ENCODE assay signal across 37 cellular contexts in genomic region chr3:46722443-46722842, GRCh38. TPM values are rescaled to one million over a fixed set of nuclear protein-coding genes. Genes with fewer than 3 reads are reported as not detected.
A peak's percentile ranks its signal among the peaks of the same experiment; 100 is the strongest.
DNase-seq lines count a peak whose midpoint lies in the region; TF ChIP-seq lines count a peak whose summit lies in the region.
"Had no signal": no experiment of that assay in that cellular context is flagged by ENCODE, and none has a peak within 500 bp of the region (broad histone marks: within the 10 kb centered on the region; RNA-seq: fewer than 3 reads in every experiment).

No MANE protein-coding gene starts in this region.

- H3K27me3 Mint-ChIP-seq in activated CD4-positive, alpha-beta memory T cell treated with anti-CD3 and anti-CD28 coated beads for 36 hours = peaks cover 5% of the 10 kb centered on the region
- peaks cover 13% of the 10 kb centered on the region for H3K27me3 Mint-ChIP-seq in activated CD4-positive, alpha-beta memory T cell treated with anti-CD3 and anti-CD28 coated beads, Interleukin-2, amount 10 ng/mL, durations not matched to agents 7 days and 5 days

- DNase-seq in activated CD4-positive, alpha-beta memory T cell treated with anti-CD3 and anti-CD28 coated beads for 36 hours = peak; percentile 5
- no peak for DNase-seq in activated CD4-positive, alpha-beta memory T cell treated with anti-CD3 and anti-CD28 coated beads, Interleukin-2, amount 10 ng/mL, durations not matched to agents 7 days and 5 days
- DNase-seq in esophagus muscularis mucosa (ENCODE audit: extremely low spot score) (peak; percentile 60), mesenteric fat pad (ENCODE audit: low spot score) (peak; percentile 60), posterior vena cava (ENCODE audit: low spot score) (peak; percentile 26), activated T-cell treated with anti-CD3 and anti-CD28 coated beads for 4 hours (no peak), PC-9 (no peak)
- DNase-seq in stimulated activated CD4-positive, alpha-beta T cell treated with anti-CD3 and anti-CD28 coated beads, Interleukin-12 subunit alpha, Interleukin-12 subunit beta, amount 100 ng/mL, for 4 hours = no peak
- DNase-seq: 8988T; ACHN; AML-193; BE2C; C1 segment of cervical spinal cord; Caco-2; Calu3; CD4-positive, alpha-beta memory T cell; CD4-positive, alpha-beta T cell; CD4-positive, CD25-positive, alpha-beta regulatory T cell; CD8-positive, alpha-beta memory T cell; CD8-positive, alpha-beta T cell; DMS 273 treated with DMSO at 0.1 percent for 48 hours; DMS153; DMS53; DMS79; DMS79 treated with DMSO at 0.1 percent for 48 hours; DND-41; EL had no signal

- H3K27ac ChIP-seq in esophagus muscularis mucosa (replicated peaks in 1 of 4) (no peak overlapping the region), PC-9 (no peak overlapping the region)
- H3K27ac ChIP-seq: 22Rv1; A549; BLaER1; BLaER1 treated with 17β-estradiol and CSF1 and Interleukin-3, amounts not matched to agents 10 nM and 100 nM; C4-2B had no signal

- H3F3A ChIP-seq in PC-9 (ENCODE audit: insufficient read depth, low read depth) = no peaks in the 10 kb centered on the region

- peaks cover 3% of the 10 kb centered on the region for H3K4me1 Mint-ChIP-seq in activated CD4-positive, alpha-beta memory T cell treated with anti-CD3 and anti-CD28 coated beads for 36 hours (ENCODE audit: low read depth)
- H3K4me1 Mint-ChIP-seq in activated CD4-positive, alpha-beta memory T cell treated with anti-CD3 and anti-CD28 coated beads, Interleukin-2, amount 10 ng/mL, durations not matched to agents 7 days and 5 days = peaks cover 10% of the 10 kb centered on the region
- H3K4me1 Mint-ChIP-seq: B cell; CD8-positive, alpha-beta memory T cell had no signal

- no peaks in the 10 kb centered on the region for H4K20me1 ChIP-seq in PC-9 (ENCODE audit: insufficient read depth)
- H4K20me1 ChIP-seq: BLaER1; BLaER1 treated with 17β-estradiol and CSF1 and Interleukin-3, amounts not matched to agents 10 nM and 100 nM had no signal

- H3K36me3 ChIP-seq in esophagus muscularis mucosa (no peaks in the 10 kb centered on the region), PC-9 (ENCODE audit: low read depth) (no peaks in the 10 kb centered on the region)
- H3K36me3 ChIP-seq: BE2C; BLaER1; BLaER1 treated with 17β-estradiol and CSF1 and Interleukin-3, amounts not matched to agents 10 nM and 100 nM had no signal

- H3K27ac Mint-ChIP-seq in activated CD4-positive, alpha-beta memory T cell treated with anti-CD3 and anti-CD28 coated beads for 36 hours = no peak overlapping the region
- H3K27ac Mint-ChIP-seq in activated CD4-positive, alpha-beta memory T cell treated with anti-CD3 and anti-CD28 coated beads, Interleukin-2, amount 10 ng/mL, durations not matched to agents 7 days and 5 days = no peak overlapping the region
- H3K27ac Mint-ChIP-seq: B cell; CD4-positive, alpha-beta T cell; CD4-positive, CD25-positive, alpha-beta regulatory T cell; CD8-positive, alpha-beta T cell had no signal

- BruUV-seq in PC-9 (replicated peaks; lab: Mats Ljungman, UMichigan) = no TSS peak

- peaks cover 0 to 32% (median 3%) of the 10 kb centered on the region in 4 donors for H3K27me3 ChIP-seq in esophagus muscularis mucosa
- H3K27me3 ChIP-seq in PC-9 (ENCODE audit: insufficient read depth, low read depth) = no peaks in the 10 kb centered on the region
- H3K27me3 ChIP-seq: BE2C; BLaER1; BLaER1 treated with 17β-estradiol and CSF1 and Interleukin-3, amounts not matched to agents 10 nM and 100 nM had no signal

- H3K79me2 ChIP-seq in PC-9 (ENCODE audit: low read depth) = no peaks in the 10 kb centered on the region

- CTCF ChIA-PET in activated CD4-positive, alpha-beta memory T cell treated with anti-CD3 and anti-CD28 coated beads for 36 hours (lab: Charles Lee) = no interaction called here
- CTCF ChIA-PET in activated CD4-positive, alpha-beta memory T cell treated with anti-CD3 and anti-CD28 coated beads, Interleukin-2, amount 10 ng/mL, durations not matched to agents 7 days and 5 days (lab: Charles Lee) = no interaction called here
- CTCF ChIA-PET in PC-9 (lab: Charles Lee) = no interaction called here

- intact Hi-C loops in activated CD4-positive, alpha-beta memory T cell treated with anti-CD3 and anti-CD28 coated beads for 36 hours (cut with micrococcal nuclease) = no loop called here
- intact Hi-C loops in esophagus muscularis mucosa (cut with DNase I) (no loop called here), posterior vena cava (cut with DNase I) (loop anchor here in 1 of 2 donors (10.0 kb wide), 1 partner anchor 428 kb away; no protein-coding TSS in a partner anchor), PC-9 (cut with micrococcal nuclease; ENCODE audit: unreplicated experiment) (no loop called here)

- H3K9me2 ChIP-seq in PC-9 (ENCODE audit: insufficient read depth) = no peaks in the 10 kb centered on the region

- H3K4me1 ChIP-seq in esophagus muscularis mucosa = peaks cover 0 to 13% (median 0%) of the 10 kb centered on the region in 4 donors
- no peaks in the 10 kb centered on the region for H3K4me1 ChIP-seq in PC-9 (replicated peaks; ENCODE audit: insufficient read depth)
- H3K4me1 ChIP-seq: A549; BE2C; BLaER1; BLaER1 treated with 17β-estradiol and CSF1 and Interleukin-3, amounts not matched to agents 10 nM and 100 nM; Caco-2 had no signal

- no peak overlapping the region for H2AFZ ChIP-seq in PC-9

- 92% methylated on average over 5 of the region's 5 CpGs for WGBS in esophagus muscularis mucosa

- TF ChIP-seq CTCF in esophagus muscularis mucosa (IDR thresholded peaks at IDR 0.05) = no peak
- TF ChIP-seq CTCF in PC-9 (conservative IDR thresholded peaks at IDR 0.05) = no peak

- TF ChIP-seq POLR2A in esophagus muscularis mucosa (IDR thresholded peaks at IDR 0.05; ENCODE audit: low read depth) = no peak

- POLR2A ChIA-PET in activated CD4-positive, alpha-beta memory T cell treated with anti-CD3 and anti-CD28 coated beads for 36 hours (lab: Charles Lee) = no interaction called here
- POLR2A ChIA-PET in activated CD4-positive, alpha-beta memory T cell treated with anti-CD3 and anti-CD28 coated beads, Interleukin-2, amount 10 ng/mL, durations not matched to agents 7 days and 5 days (lab: Charles Lee) = no interaction called here
- POLR2A ChIA-PET in PC-9 (lab: Charles Lee; ENCODE audit: unreplicated experiment) = no interaction called here

- H3K9me3 ChIP-seq in esophagus muscularis mucosa (no peaks in the 10 kb centered on the region), PC-9 (ENCODE audit: insufficient read depth, low read depth) (no peaks in the 10 kb centered on the region)
- H3K9me3 ChIP-seq: A549, BE2C, BLaER1, Caco-2 had no signal

- H3K9me3 Mint-ChIP-seq in activated CD4-positive, alpha-beta memory T cell treated with anti-CD3 and anti-CD28 coated beads for 36 hours = no peaks in the 10 kb centered on the region
- H3K9me3 Mint-ChIP-seq in activated CD4-positive, alpha-beta memory T cell treated with anti-CD3 and anti-CD28 coated beads, Interleukin-2, amount 10 ng/mL, durations not matched to agents 7 days and 5 days = peaks cover 4% of the 10 kb centered on the region
- H3K9me3 Mint-ChIP-seq: CD4-positive, alpha-beta T cell; CD8-positive, alpha-beta T cell had no signal

- no peak for TF ChIP-seq EP300 in esophagus muscularis mucosa (IDR thresholded peaks at IDR 0.05)

- no peaks in the 10 kb centered on the region for H3K36me3 Mint-ChIP-seq in activated CD4-positive, alpha-beta memory T cell treated with anti-CD3 and anti-CD28 coated beads for 36 hours
- H3K36me3 Mint-ChIP-seq in activated CD4-positive, alpha-beta memory T cell treated with anti-CD3 and anti-CD28 coated beads, Interleukin-2, amount 10 ng/mL, durations not matched to agents 7 days and 5 days (ENCODE audit: low read depth) = no peaks in the 10 kb centered on the region
- H3K36me3 Mint-ChIP-seq: CD14-positive monocyte; CD4-positive, CD25-positive, alpha-beta regulatory T cell; CD8-positive, alpha-beta memory T cell; CD8-positive, alpha-beta T cell had no signal

- H3K4me2 ChIP-seq in PC-9 = no peak overlapping the region
- H3K4me2 ChIP-seq: A549; BLaER1; BLaER1 treated with 17β-estradiol and CSF1 and Interleukin-3, amounts not matched to agents 10 nM and 100 nM had no signal

- no peak overlapping the region for H3K4me3 ChIP-seq in esophagus muscularis mucosa
- H3K4me3 ChIP-seq in PC-9 = no peak overlapping the region
- H3K4me3 ChIP-seq: A549; BLaER1; BLaER1 treated with 17β-estradiol and CSF1 and Interleukin-3, amounts not matched to agents 10 nM and 100 nM had no signal

- no peak overlapping the region for H3K4me3 Mint-ChIP-seq in activated CD4-positive, alpha-beta memory T cell treated with anti-CD3 and anti-CD28 coated beads for 36 hours
- H3K4me3 Mint-ChIP-seq in activated CD4-positive, alpha-beta memory T cell treated with anti-CD3 and anti-CD28 coated beads, Interleukin-2, amount 10 ng/mL, durations not matched to agents 7 days and 5 days = no peak overlapping the region
- H3K4me3 Mint-ChIP-seq: B cell; CD14-positive monocyte; CD4-positive, alpha-beta memory T cell; CD4-positive, alpha-beta T cell; CD4-positive, CD25-positive, alpha-beta regulatory T cell; CD8-positive, alpha-beta memory T cell; CD8-positive, alpha-beta T cell had no signal

RNA-seq across cellular contexts. Expression of gene PRSS50, which starts 4.8 kb away (rescaled TPM):
- not detected for total RNA-seq in activated CD4-positive, alpha-beta memory T cell treated with anti-CD3 and anti-CD28 coated beads for 36 hours
- not detected for total RNA-seq in activated CD4-positive, alpha-beta memory T cell treated with anti-CD3 and anti-CD28 coated beads, Interleukin-2, amount 10 ng/mL, durations not matched to agents 7 days and 5 days
- total RNA-seq in esophagus muscularis mucosa = under 1 TPM in 3 of 4 donors, not detected in 1; 0.32 to 0.46 (median 0.42) TPM
- total RNA-seq in mesenteric fat pad = not detected
- not detected for total RNA-seq in posterior vena cava
- total RNA-seq in PC-9 (2021) = 0.48 and 0.50 TPM in 2 replicates
- total RNA-seq: A172; A673; Caco-2; Calu3; CD4-positive, alpha-beta memory T cell; CD4-positive, alpha-beta T cell; CD4-positive, CD25-positive, alpha-beta regulatory T cell; CD8-positive, alpha-beta memory T cell; CD8-positive, alpha-beta T cell; Daoy had no signal

RNA-seq across cellular contexts. Expression of gene TMIE, which starts 21.3 kb away (rescaled TPM):
- 1 to 10 TPM in 1 of 2 experiments, under 1 TPM in 1; 0.93 to 1.3 TPM for total RNA-seq in activated CD4-positive, alpha-beta memory T cell treated with anti-CD3 and anti-CD28 coated beads for 36 hours
- total RNA-seq in activated CD4-positive, alpha-beta memory T cell treated with anti-CD3 and anti-CD28 coated beads, Interleukin-2, amount 10 ng/mL, durations not matched to agents 7 days and 5 days = under 1 TPM; 0.20 to 0.63 TPM
- total RNA-seq in esophagus muscularis mucosa (1 to 10 TPM in 1 of 4 donors, under 1 TPM in 2, not detected in 1; 0.33 to 1.2 (median 0.69) TPM), mesenteric fat pad (0.19 TPM), posterior vena cava (1 to 10 TPM; 1.4 TPM), PC-9 (2021) (6.0 and 6.5 TPM in 2 replicates)
- total RNA-seq: A172, A673, B cell, Caco-2, Daoy had no signal

RNA-seq across cellular contexts. Expression of gene ALS2CL, which starts 29.0 kb away (rescaled TPM):
- 1 to 10 TPM; 4.0 to 4.3 TPM for total RNA-seq in activated CD4-positive, alpha-beta memory T cell treated with anti-CD3 and anti-CD28 coated beads for 36 hours
- total RNA-seq in activated CD4-positive, alpha-beta memory T cell treated with anti-CD3 and anti-CD28 coated beads, Interleukin-2, amount 10 ng/mL, durations not matched to agents 7 days and 5 days = 1 to 10 TPM; 6.9 to 7.4 TPM
- total RNA-seq in esophagus muscularis mucosa = 10 to 100 TPM in 2 of 4 donors, 1 to 10 TPM in 2; 3.3 to 11.8 (median 10.8) TPM
- 8.4 TPM for total RNA-seq in mesenteric fat pad
- total RNA-seq in posterior vena cava = 10 to 100 TPM; 12.1 to 12.5 TPM
- 67.5 and 71.6 TPM in 2 replicates for total RNA-seq in PC-9 (2021)

Comparison
In these comparisons a context has a peak if more than half of its experiments do, and no peak if none do; other contexts are left out.
1. DNase-seq: peak in activated CD4-positive, alpha-beta memory T cell treated with anti-CD3 and anti-CD28 coated beads for 36 hours (single experiment), esophagus muscularis mucosa (single experiment), mesenteric fat pad (single experiment) and posterior vena cava (single experiment); none in activated CD4-positive, alpha-beta memory T cell treated with anti-CD3 and anti-CD28 coated beads, Interleukin-2, amount 10 ng/mL, durations not matched to agents 7 days and 5 days (single experiment), activated T-cell treated with anti-CD3 and anti-CD28 coated beads for 4 hours (single experiment), stimulated activated CD4-positive, alpha-beta T cell treated with anti-CD3 and anti-CD28 coated beads, Interleukin-12 subunit alpha, Interleukin-12 subunit beta, amount 100 ng/mL, for 4 hours (single experiment) and PC-9 (0 of 2).